8 cellular contexts compared by ENCODE assay signal in genomic region chr3:157174265-157174615, GRCh38. TPM values are rescaled to one million over a fixed set of nuclear protein-coding genes. Genes with fewer than 3 reads are reported as not detected.
A peak's percentile ranks its signal among the peaks of the same experiment; 100 is the strongest.
DNase-seq lines count a peak whose midpoint lies in the region; ATAC-seq and TF ChIP-seq lines count a peak whose summit lies in the region.

No MANE protein-coding gene starts in this region.

- H3K4me3 ChIP-seq in body of pancreas (peak overlapping the region in 1 of 2 donors; percentile 11), stomach smooth muscle (ENCODE audit: low read length in 2 of 2) (peak overlapping the region; percentile 74 to 88)

- peak overlapping the region; percentile 91 to 98 (median 96) for H3K27ac ChIP-seq in body of pancreas
- peak overlapping the region; percentile 96 for H3K27ac ChIP-seq in layer of hippocampus (ENCODE audit: low read depth, low read length)
- H3K27ac ChIP-seq in stomach smooth muscle (ENCODE audit: low read length), result peak overlapping the region; percentile 99

- no peak for TF ChIP-seq POLR2A in body of pancreas (IDR thresholded peaks at IDR 0.05)

- no peaks in the 10 kb centered on the region for H3K27me3 ChIP-seq in body of pancreas
- H3K27me3 ChIP-seq in layer of hippocampus (ENCODE audit: control insufficient read depth, insufficient read depth, low read length), result no peaks in the 10 kb centered on the region
- no peaks in the 10 kb centered on the region for H3K27me3 ChIP-seq in stomach smooth muscle (ENCODE audit: control insufficient read depth in 1 of 2, insufficient read depth in 2 of 2, low read length in 2 of 2)

- no peaks in the 10 kb centered on the region for H3K9me3 ChIP-seq in body of pancreas
- H3K9me3 ChIP-seq in stomach smooth muscle (ENCODE audit: control insufficient read depth in 2 of 2, low read length in 2 of 2), result no peaks in the 10 kb centered on the region

- TF ChIP-seq CTCF in body of pancreas (IDR thresholded peaks at IDR 0.05), result no peak

- intact Hi-C loops in body of pancreas (cut with DNase I), result no loop called here

- peaks cover 20% of the 10 kb centered on the region for H3K4me1 ChIP-seq in body of pancreas
- peaks cover 12% of the 10 kb centered on the region for H3K4me1 ChIP-seq in stomach smooth muscle (ENCODE audit: control insufficient read depth, insufficient read depth, low read length)

- DNase-seq in Ammon's horn (ENCODE audit: low spot score) (peak; percentile 51), NCI-H69 (lab: John Stamatoyannopoulos, UW) (peak; percentile 56), body of pancreas (peak; percentile 40 to 51 (median 44)), SIG-M5 treated with dmso at 0.1 percent for 504 hours (lab: John Stamatoyannopoulos, UW; ENCODE audit: unreplicated experiment) (no peak), NCI-H2196 treated with DMSO at 0.1 percent for 48 hours (lab: John Stamatoyannopoulos, UW; ENCODE audit: unreplicated experiment) (no peak)

- H3K36me3 ChIP-seq in body of pancreas (replicated peaks in 1 of 2; ENCODE audit: insufficient read depth in 1 of 2, low read depth in 2 of 2) (no peaks in the 10 kb centered on the region), stomach smooth muscle (ENCODE audit: control insufficient read depth in 2 of 2, insufficient read depth in 2 of 2, low read length in 2 of 2) (no peaks in the 10 kb centered on the region)

- 1% methylated on average over 13 of the region's 13 CpGs for WGBS in body of pancreas, 2 donors

- peak; percentile 0 for ATAC-seq in GM19452 (IDR thresholded peaks at IDR 0.05; ENCODE audit: unreplicated experiment)
- ATAC-seq in body of pancreas, result peak; percentile 14

- peak overlapping the region; percentile 90 to 96 for H3K9ac ChIP-seq in stomach smooth muscle (ENCODE audit: low read length in 2 of 2)

RNA-seq across cellular contexts. Expression of gene CCNL1, which starts 14.3 kb away (rescaled TPM):
- 100 to 1,000 TPM; 194 to 196 TPM for total RNA-seq in body of pancreas

Comparison
In these comparisons a context has a peak if more than half of its experiments do, and no peak if none do; other contexts are left out.
1. DNase-seq: peak in Ammon's horn (single experiment), NCI-H69 (single experiment) and body of pancreas (4 of 4); none in SIG-M5 treated with dmso at 0.1 percent for 504 hours (single experiment) and NCI-H2196 treated with DMSO at 0.1 percent for 48 hours (single experiment).
2. Peak in every context shown above with its lines, with median percentiles within 50 percentile points of each other: H3K27ac ChIP-seq.